1 cellular context compared by ENCODE assay signal in genomic region chr7:154913645-154914579, GRCh38.
TF ChIP-seq lines count a peak whose summit lies in the region.

No MANE protein-coding gene starts in this region.

TF ChIP-seq in HepG2, 621 proteins besides CTCF, POLR2A, EP300 and RAD21 (continued from another document and continues in another):
- TF ChIP-seq CENPBD1 (CRISPR knock-in tag; IDR thresholded peaks at IDR 0.05; ENCODE audit: borderline replicate concordance, low read depth) (no peak), ZBTB37 (CRISPR knock-in tag; IDR thresholded peaks at IDR 0.05) (no peak), RBAK (CRISPR knock-in tag; IDR thresholded peaks at IDR 0.05) (peak; percentile 55; the same call in 1 of the 2 replicates), ZNF790 (CRISPR knock-in tag; IDR thresholded peaks at IDR 0.05; ENCODE audit: borderline replicate concordance) (no peak), ZFP37 (CRISPR knock-in tag; IDR thresholded peaks at IDR 0.05; ENCODE audit: borderline replicate concordance) (0 out of 2 replicates have a peak, but pooled peaks have one; percentile 35), WIZ (CRISPR knock-in tag; IDR thresholded peaks at IDR 0.05) (no peak), TBX2 (CRISPR knock-in tag; IDR thresholded peaks at IDR 0.05; ENCODE audit: borderline replicate concordance) (peak; percentile 76; the same call in 1 of the 2 replicates), REST (IDR thresholded peaks at IDR 0.05; ENCODE audit: borderline replicate concordance in 1 of 2, low read depth in 1 of 2, low read length in 2 of 2) (0 out of 4 replicates have a peak, but pooled peaks of 1 of the 2 experiments have one; percentile 20), SSRP1 (CRISPR knock-in tag; IDR thresholded peaks at IDR 0.05) (no peak), AKAP8 (CRISPR knock-in tag; IDR thresholded peaks at IDR 0.05) (no peak), JARID2 (CRISPR knock-in tag; IDR thresholded peaks at IDR 0.05; ENCODE audit: insufficient replicate concordance) (no peak), ZKSCAN5 (CRISPR knock-in tag; IDR thresholded peaks at IDR 0.05) (no peak), SP1 (IDR thresholded peaks at IDR 0.05) (no peak), SP1 (CRISPR knock-in tag; IDR thresholded peaks at IDR 0.05) (peak; percentile 45; the same call in 1 of the 2 replicates), ATAD3A (CRISPR knock-in tag; IDR thresholded peaks at IDR 0.05) (no peak), ZNF83 (CRISPR knock-in tag; IDR thresholded peaks at IDR 0.05; ENCODE audit: borderline replicate concordance) (0 out of 2 replicates have a peak, but pooled peaks have one; percentile 29), ZNF142 (CRISPR knock-in tag; IDR thresholded peaks at IDR 0.05) (no peak; the same call in 1 of the 2 replicates), ZNF512B (CRISPR knock-in tag; IDR thresholded peaks at IDR 0.05; ENCODE audit: borderline replicate concordance) (peak; percentile 96; the same call in 1 of the 2 replicates), ZNF225 (CRISPR knock-in tag; IDR thresholded peaks at IDR 0.05) (0 out of 2 replicates have a peak, but pooled peaks have one; percentile 58), NFE2 (CRISPR knock-in tag; IDR thresholded peaks at IDR 0.05) (no peak), ELF1 (CRISPR knock-in tag; IDR thresholded peaks at IDR 0.05) (peak; percentile 41; the same call in 1 of the 2 replicates), ELK4 (CRISPR knock-in tag; IDR thresholded peaks at IDR 0.05; ENCODE audit: borderline replicate concordance) (no peak), CHD2 (IDR thresholded peaks at IDR 0.05; ENCODE audit: low read depth, low read length) (no peak), NFKBIZ (CRISPR knock-in tag; IDR thresholded peaks at IDR 0.05) (0 out of 2 replicates have a peak, but pooled peaks have one; percentile 32), ZNF740 (CRISPR knock-in tag; IDR thresholded peaks at IDR 0.05) (no peak), GMEB1 (CRISPR knock-in tag; IDR thresholded peaks at IDR 0.05; ENCODE audit: borderline replicate concordance) (no peak; the same call in 1 of the 2 replicates), THYN1 (CRISPR knock-in tag; IDR thresholded peaks at IDR 0.05; ENCODE audit: borderline replicate concordance, low read depth) (no peak), SALL1 (CRISPR knock-in tag; IDR thresholded peaks at IDR 0.05) (peak; percentile 92), SKIL (CRISPR knock-in tag; IDR thresholded peaks at IDR 0.05; ENCODE audit: borderline replicate concordance) (no peak), ZBTB8A (CRISPR knock-in tag; IDR thresholded peaks at IDR 0.05; ENCODE audit: borderline replicate concordance, low read depth) (no peak), ZNF275 (CRISPR knock-in tag; IDR thresholded peaks at IDR 0.05; ENCODE audit: borderline replicate concordance) (peak; percentile 77; the same call in 1 of the 2 replicates), ZNF296 (CRISPR knock-in tag; conservative IDR thresholded peaks at IDR 0.05) (no peak), PREB (CRISPR knock-in tag; IDR thresholded peaks at IDR 0.05) (no peak), ZNF749 (CRISPR knock-in tag; IDR thresholded peaks at IDR 0.05; ENCODE audit: borderline replicate concordance) (no peak; the same call in 1 of the 2 replicates)
